8 cellular contexts compared by ENCODE assay signal in the genomic region with DNA sequence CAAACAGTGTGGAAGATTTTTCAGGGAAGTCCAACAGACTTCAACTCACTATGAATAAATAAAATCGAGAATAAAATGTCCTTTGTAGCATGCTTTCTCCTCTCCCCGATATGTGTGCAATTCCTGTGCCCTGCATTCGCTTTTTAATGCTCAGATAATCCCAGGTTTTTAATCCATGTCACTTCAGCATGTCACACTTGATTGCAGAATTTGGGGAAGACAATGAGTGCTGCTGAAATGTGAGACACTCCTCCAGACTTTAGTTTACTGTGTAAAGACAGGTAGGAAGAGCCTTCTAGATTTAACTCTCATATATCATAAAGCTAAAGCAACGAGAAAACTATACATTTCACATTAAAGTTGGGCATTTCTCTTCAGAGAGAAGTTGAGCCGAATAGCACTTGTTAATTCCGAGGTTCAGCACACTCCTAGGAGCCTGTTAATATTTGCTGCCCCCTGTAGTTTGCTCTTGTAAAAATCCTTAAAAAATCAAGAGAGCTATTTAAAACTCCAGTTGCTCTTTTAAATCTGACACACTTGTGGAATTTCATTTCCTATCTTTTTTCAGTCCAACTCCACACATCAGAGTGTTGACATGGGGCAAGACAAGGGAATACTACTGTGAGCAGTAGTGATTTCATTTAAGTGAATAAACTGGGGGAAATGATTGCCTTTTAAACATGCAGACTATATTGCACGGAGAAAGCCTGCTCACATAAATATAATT.
DNase-seq lines count a peak whose midpoint lies in the region; ATAC-seq and TF ChIP-seq lines count a peak whose summit lies in the region.

No MANE protein-coding gene starts in this region.

- H3K9me3 ChIP-seq in BE2C (no peaks in the 10 kb centered on the region), fibroblast of lung (ENCODE audit: control insufficient read depth, insufficient read depth, low read depth, low read length) (no peaks in the 10 kb centered on the region), osteoblast (ENCODE audit: low read depth, low read length) (no peaks in the 10 kb centered on the region), suprapubic skin (no peaks in the 10 kb centered on the region)

- TF ChIP-seq EP300 in suprapubic skin (IDR thresholded peaks at IDR 0.05), result no peak

- H3K27me3 ChIP-seq in BE2C (no peaks in the 10 kb centered on the region), fibroblast of lung (ENCODE audit: control insufficient read depth, insufficient read depth, low read length) (no peaks in the 10 kb centered on the region), osteoblast (ENCODE audit: insufficient read depth, low read length) (peaks cover 4% of the 10 kb centered on the region), suprapubic skin (no peaks in the 10 kb centered on the region)

- H2AFZ ChIP-seq in fibroblast of lung (ENCODE audit: low read length), result no peak overlapping the region
- peak overlapping the region; percentile 43 for H2AFZ ChIP-seq in osteoblast (ENCODE audit: low read length)

- H4K20me1 ChIP-seq in fibroblast of lung (ENCODE audit: control insufficient read depth, extremely low read depth, insufficient read depth, low read length) (no peaks in the 10 kb centered on the region), osteoblast (ENCODE audit: insufficient read depth, low read length) (no peaks in the 10 kb centered on the region)

- no peaks in the 10 kb centered on the region for H3K79me2 ChIP-seq in fibroblast of lung (ENCODE audit: control insufficient read depth, insufficient read depth, low read length)
- no peaks in the 10 kb centered on the region for H3K79me2 ChIP-seq in osteoblast (ENCODE audit: insufficient read depth, low read length)

- no peak overlapping the region for H3K4me3 ChIP-seq in BE2C (ENCODE audit: low read depth, low read length)
- peak overlapping the region in 1 of 4 experiments; percentile 24 for H3K4me3 ChIP-seq in fibroblast of lung (replicated peaks in 1 of 4; ENCODE audit: control extremely low read depth in 1 of 4, insufficient read depth in 1 of 4, low read depth in 3 of 4, low read length in 4 of 4)
- no peak overlapping the region for H3K4me3 ChIP-seq in osteoblast (ENCODE audit: insufficient read depth, low read length)
- no peak overlapping the region for H3K4me3 ChIP-seq in suprapubic skin

- no peak overlapping the region for H3K27ac ChIP-seq in fibroblast of lung (ENCODE audit: insufficient read depth, low read length)
- no peak overlapping the region for H3K27ac ChIP-seq in osteoblast (ENCODE audit: low read depth, low read length)
- H3K27ac ChIP-seq in suprapubic skin, result no peak overlapping the region

- no peaks in the 10 kb centered on the region for H3K36me3 ChIP-seq in BE2C
- no peaks in the 10 kb centered on the region for H3K36me3 ChIP-seq in fibroblast of lung (ENCODE audit: control insufficient read depth, insufficient read depth, low read length)
- no peaks in the 10 kb centered on the region for H3K36me3 ChIP-seq in osteoblast (ENCODE audit: insufficient read depth, low read length)
- H3K36me3 ChIP-seq in suprapubic skin, result no peaks in the 10 kb centered on the region

- no peak for TF ChIP-seq POLR2A in suprapubic skin (IDR thresholded peaks at IDR 0.05)

- ATAC-seq in GM19395 (IDR thresholded peaks at IDR 0.05; ENCODE audit: unreplicated experiment), result no peak

- TF ChIP-seq CTCF in BE2C (IDR thresholded peaks at IDR 0.05; ENCODE audit: low read depth, low read length) (peak; percentile 47), fibroblast of lung (conservative IDR thresholded peaks at IDR 0.05 in 1 of 2, IDR thresholded peaks at IDR 0.05 in 1 of 2; ENCODE audit: low read depth in 1 of 2, low read length in 2 of 2) (peak; percentile 51 to 68), osteoblast (IDR thresholded peaks at IDR 0.05; ENCODE audit: extremely low read depth, low read depth, low read length) (peak; percentile 58), suprapubic skin (IDR thresholded peaks at IDR 0.05) (peak in 1 of 2 donors; percentile 21)

- H3K9ac ChIP-seq in fibroblast of lung (ENCODE audit: insufficient read depth, low read length), result no peak overlapping the region

- 38% methylated on average over 7 of the region's 7 CpGs for WGBS in suprapubic skin

- no peak for DNase-seq in BE2C
- DNase-seq in HT1080 (ENCODE audit: low read depth), result peak; percentile 43
- peak; percentile 100 for DNase-seq in OCI-M1 (lab: John Stamatoyannopoulos, UW)
- peak; percentile 30 to 75 for DNase-seq in fibroblast of lung (ENCODE audit: low read depth in 2 of 2)
- peak; percentile 45 for DNase-seq in osteoblast (ENCODE audit: insufficient read length, low spot score, missing footprints)
- DNase-seq in GOT3 (lab: John Stamatoyannopoulos, UW), result no peak
- no peak for DNase-seq in suprapubic skin (ENCODE audit: low spot score in 2 of 2)

- no peak overlapping the region for H3K4me2 ChIP-seq in fibroblast of lung (ENCODE audit: extremely low read depth, insufficient read depth, low read length)
- no peak overlapping the region for H3K4me2 ChIP-seq in osteoblast (ENCODE audit: insufficient read depth, low read length)

- H3K4me1 ChIP-seq in BE2C, result no peaks in the 10 kb centered on the region
- no peaks in the 10 kb centered on the region for H3K4me1 ChIP-seq in fibroblast of lung (ENCODE audit: control insufficient read depth, extremely low read depth, insufficient read depth, low read length)
- no peaks in the 10 kb centered on the region for H3K4me1 ChIP-seq in osteoblast (ENCODE audit: insufficient read depth, low read length)
- H3K4me1 ChIP-seq in suprapubic skin, result no peaks in the 10 kb centered on the region

Comparison
In these comparisons a context has a peak if more than half of its experiments do, and no peak if none do; other contexts are left out.
1. DNase-seq: peak in HT1080 (single experiment), OCI-M1 (single experiment), fibroblast of lung (2 of 2) and osteoblast (single experiment); none in BE2C (single experiment), GOT3 (single experiment) and suprapubic skin (0 of 2).